ENCODE assay signal across 20 cellular contexts in the genomic region with DNA sequence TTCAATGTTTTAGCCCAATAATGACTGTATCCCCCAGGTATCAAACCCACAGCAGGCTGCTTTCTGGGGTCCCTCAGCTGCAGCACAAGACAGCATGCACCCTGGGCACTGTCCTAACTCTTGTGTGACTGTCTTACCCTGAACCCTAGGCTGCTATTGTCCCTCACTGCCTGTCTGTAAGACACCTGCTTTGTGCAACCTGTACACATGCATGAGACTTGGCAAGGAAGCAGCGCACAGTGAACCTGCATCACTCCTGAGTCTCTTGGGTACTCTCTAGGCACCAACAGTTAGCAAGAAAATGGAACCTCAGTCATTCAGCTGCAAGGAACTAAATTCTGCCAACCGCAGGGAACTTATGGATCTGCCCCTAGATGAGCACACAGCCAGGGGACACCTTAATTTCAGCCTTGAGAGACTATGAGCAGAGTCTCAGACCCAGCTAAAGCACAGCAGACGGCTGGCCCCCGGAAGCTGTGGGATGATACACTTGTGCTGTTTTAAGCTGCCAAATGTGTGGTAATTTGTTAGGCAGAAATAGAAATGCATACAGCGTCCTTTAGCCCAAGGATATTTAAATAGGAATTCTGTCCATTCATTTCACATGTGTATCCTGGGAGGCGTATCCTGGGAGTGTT.
"Had no signal": no experiment of that assay in that cellular context is flagged by ENCODE, and none has a peak within 500 bp of the region (broad histone marks: within the 10 kb centered on the region; RNA-seq: fewer than 3 reads in every experiment).

No MANE protein-coding gene starts in this region.

- H3K27me3 ChIP-seq: ascending aorta, body of pancreas had no signal

- H3K4me1 ChIP-seq: ascending aorta, body of pancreas had no signal

- H3K4me3 Mint-ChIP-seq: activated CD4-positive, alpha-beta memory T cell treated with anti-CD3 and anti-CD28 coated beads for 36 hours; activated CD4-positive, alpha-beta T cell treated with anti-CD3 and anti-CD28 coated beads, Interleukin-2, amount 10 ng/mL, durations not matched to agents 7 days and 5 days; activated naive CD8-positive, alpha-beta T cell treated with anti-CD3 and anti-CD28 coated beads, Interleukin-2, amount 50 U/mL, for 24 hours; activated T-cell treated with anti-CD3 and anti-CD28 coated beads, Interleukin-2, amount 50 U/mL, for 4 hours; central memory CD8-positive, alpha-beta T cell; T-helper 17 cell; WTC11 had no signal

- H3K36me3 Mint-ChIP-seq: activated CD4-positive, alpha-beta memory T cell treated with anti-CD3 and anti-CD28 coated beads for 36 hours; activated naive CD4-positive, alpha-beta T cell treated with anti-CD3 and anti-CD28 coated beads, Interleukin-2, amount 50 U/mL, for 72 hours; WTC11 had no signal

- H3K27ac ChIP-seq: ascending aorta, body of pancreas had no signal

- H3K4me3 ChIP-seq: ascending aorta, body of pancreas, K562 had no signal

- H3K4me1 Mint-ChIP-seq: activated CD4-positive, alpha-beta T cell treated with anti-CD3 and anti-CD28 coated beads, Interleukin-2, amount 10 ng/mL, durations not matched to agents 7 days and 5 days; central memory CD8-positive, alpha-beta T cell had no signal

- H3K27me3 Mint-ChIP-seq: activated CD4-positive, alpha-beta memory T cell treated with anti-CD3 and anti-CD28 coated beads for 36 hours had no signal

- H3K27ac Mint-ChIP-seq: activated CD4-positive, alpha-beta memory T cell treated with anti-CD3 and anti-CD28 coated beads for 36 hours; activated CD4-positive, alpha-beta T cell treated with anti-CD3 and anti-CD28 coated beads, Interleukin-2, amount 10 ng/mL, durations not matched to agents 7 days and 5 days; activated naive CD4-positive, alpha-beta T cell treated with anti-CD3 and anti-CD28 coated beads, Interleukin-2, amount 50 U/mL, for 72 hours; activated naive CD8-positive, alpha-beta T cell treated with anti-CD3 and anti-CD28 coated beads, Interleukin-2, amount 50 U/mL, for 24 hours; T-helper 17 cell; WTC11 had no signal

- ATAC-seq: activated naive CD8-positive, alpha-beta T cell treated with anti-CD3 and anti-CD28 coated beads, Interleukin-2, amount 50 U/mL, for 24 hours; body of pancreas; K562; T-helper 17 cell; WTC11 had no signal

- H3K9me3 Mint-ChIP-seq: activated CD4-positive, alpha-beta memory T cell treated with anti-CD3 and anti-CD28 coated beads for 36 hours; activated CD4-positive, alpha-beta T cell treated with anti-CD3 and anti-CD28 coated beads, Interleukin-2, amount 10 ng/mL, durations not matched to agents 7 days and 5 days; activated naive CD4-positive, alpha-beta T cell treated with anti-CD3 and anti-CD28 coated beads, Interleukin-2, amount 50 U/mL, for 72 hours; activated naive CD8-positive, alpha-beta T cell treated with anti-CD3 and anti-CD28 coated beads, Interleukin-2, amount 50 U/mL, for 24 hours; activated T-cell treated with anti-CD3 and anti-CD28 coated beads, Interleukin-2, amount 50 U/mL, for 4 hours; central memory CD8-positive, alpha-beta T cell; WTC11 had no signal

- H3K36me3 ChIP-seq: ascending aorta had no signal

- H3K9me3 ChIP-seq: ascending aorta, body of pancreas had no signal

- DNase-seq: activated CD4-positive, alpha-beta memory T cell treated with anti-CD3 and anti-CD28 coated beads for 36 hours; activated CD4-positive, alpha-beta T cell treated with anti-CD3 and anti-CD28 coated beads, Interleukin-2, amount 10 ng/mL, durations not matched to agents 7 days and 5 days; activated CD4-positive, CD25-positive, alpha-beta regulatory T cell treated with anti-CD3 and anti-CD28 coated beads, Interleukin-2, amount 50 U/mL, for 72 hours; activated CD8-positive, alpha-beta memory T cell treated with anti-CD3 and anti-CD28 coated beads for 24 hours; activated naive CD4-positive, alpha-beta T cell treated with Interleukin-2 at 50 U/mL for 16 hours; activated naive CD8-positive, alpha-beta T cell treated with anti-CD3 and anti-CD28 coated beads, Interleukin-2, amount 50 U/mL, for 24 hours; activated T-cell treated with anti-CD3 and anti-CD28 coated beads, Interleukin-2, amount 50 U/mL, for 4 hours; amniotic stem cell; body of pancreas; Karpas-422; NCI-H1105 treated with DMSO at 0.1 percent for 48 hours; NCI-H1930; SIG-M5; T-helper 17 cell; T-helper 9 cell had no signal
